8 cellular contexts compared by ENCODE assay signal in genomic region chr17:72122668-72123495, GRCh38. TPM values are rescaled to one million over a fixed set of nuclear protein-coding genes. Genes with fewer than 3 reads are reported as not detected.
DNase-seq lines count a peak whose midpoint lies in the region; ATAC-seq and FAIRE-seq lines count a peak whose summit lies in the region.

No MANE protein-coding gene starts in this region.

- peak overlapping the region; percentile 86 for H3K4me3 ChIP-seq in skeletal muscle satellite cell (ENCODE audit: low read length)

- FAIRE-seq in GM19239 (lab: Jason Lieb, UNC) = no peak

- peaks cover 11 to 19% (median 16%) of the 10 kb centered on the region in 3 donors for H3K4me1 Mint-ChIP-seq in T-cell

- peak overlapping the region; percentile 4 to 43 (median 19) for H3K4me3 Mint-ChIP-seq in T-cell

- H3K4me2 ChIP-seq in skeletal muscle satellite cell (ENCODE audit: low read length) = peak overlapping the region; percentile 95

- no peak overlapping the region for H3K27ac Mint-ChIP-seq in T-cell

- DNase-seq in GM19239 (ENCODE audit: insufficient read length, low spot score) (peak; percentile 69), T-cell (no peak), left ventricle myocardium superior (peak; percentile 61), NCI-H1048 (lab: John Stamatoyannopoulos, UW) (no peak), G401 (ENCODE audit: low spot score) (no peak), globus pallidus (ENCODE audit: low spot score) (no peak), NCI-H345 (lab: John Stamatoyannopoulos, UW) (no peak)

- H3K9me3 ChIP-seq in skeletal muscle satellite cell (replicated peaks; ENCODE audit: low read length) = no peaks in the 10 kb centered on the region

- H3K36me3 ChIP-seq in skeletal muscle satellite cell (ENCODE audit: insufficient read depth, low read length) = peaks cover 12% of the 10 kb centered on the region

- peaks cover 0 to 6% (median 0%) of the 10 kb centered on the region in 3 donors for H3K9me3 Mint-ChIP-seq in T-cell

- H3K4me1 ChIP-seq in skeletal muscle satellite cell (ENCODE audit: control insufficient read depth, insufficient read depth, low read length) = peaks cover 47% of the 10 kb centered on the region

- in situ Hi-C loops in G401 (cut with HindIII; ENCODE audit: low sequenced_read_pairs) = no loop called here

- peak overlapping the region; percentile 72 for H3K9ac ChIP-seq in skeletal muscle satellite cell (ENCODE audit: low read depth, low read length)

- intact Hi-C loops in left ventricle myocardium superior (cut with micrococcal nuclease) = loop anchor here (10.0 kb wide), 1 partner anchor 62 kb away; no protein-coding TSS in a partner anchor

- H3K36me3 Mint-ChIP-seq in T-cell = no peaks in the 10 kb centered on the region

- H3K27me3 Mint-ChIP-seq in T-cell = peaks cover 54 to 62% of the 10 kb centered on the region in 2 donors

- H3K27me3 ChIP-seq in skeletal muscle satellite cell (ENCODE audit: control insufficient read depth, insufficient read depth, low read length) = peaks cover 6% of the 10 kb centered on the region

- no peak for ATAC-seq in T-cell (replicated peaks in 1 of 4)
- no peak for ATAC-seq in left ventricle myocardium superior

- POLR2A ChIA-PET in T-cell (lab: Charles Lee) = interaction anchor here in 1 of 2 donors (0.6 kb wide), 1 partner anchor 398 kb away, joined by 6 read pairs; no protein-coding TSS in a partner anchor

- CTCF ChIA-PET in T-cell (lab: Charles Lee) = no interaction called here

RNA-seq across cellular contexts. Expression of gene SOX9, which starts 2.1 kb away (rescaled TPM):
- total RNA-seq in T-cell (under 1 TPM in 3 of 5 donors, not detected in 2; 0.13 to 0.35 (median 0.23) TPM), left ventricle myocardium superior (7.3 TPM)
- total RNA-seq in skeletal muscle satellite cell (2012; rRNA removed) = 0.44 and 0.51 TPM in 2 replicates
- not detected in 2 replicates for total RNA-seq in G401 (2014; rRNA removed; shearing (Covaris generic))

Comparison
In these comparisons a context has a peak if more than half of its experiments do, and no peak if none do; other contexts are left out.
1. DNase-seq: peak in GM19239 (single experiment) and left ventricle myocardium superior (single experiment); none in T-cell (0 of 34), NCI-H1048 (single experiment), G401 (single experiment), globus pallidus (single experiment) and NCI-H345 (single experiment).